Comparison of ENCODE assay signal across 2 cellular contexts in the genomic region with DNA sequence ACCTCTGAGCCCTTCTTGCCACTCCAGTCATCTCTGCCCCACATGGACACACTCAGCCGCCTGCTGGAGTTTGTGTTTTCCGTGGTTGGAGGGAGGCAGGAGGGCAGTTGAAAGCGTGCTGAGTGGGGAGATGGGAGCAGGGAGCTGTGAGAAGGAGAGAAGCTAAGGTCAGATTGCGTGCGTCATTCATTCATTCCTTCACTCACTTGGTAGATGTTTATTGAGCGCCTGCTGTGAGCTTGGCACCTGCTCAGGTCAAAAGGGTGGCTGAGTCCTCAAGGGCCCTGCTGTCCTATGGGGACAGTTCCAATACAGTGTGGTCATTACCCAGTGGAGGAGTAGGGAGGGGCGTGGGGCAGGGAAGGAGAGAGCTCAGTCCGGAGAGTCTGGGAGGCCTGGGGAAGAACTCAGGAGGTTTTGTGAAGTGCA.
TF ChIP-seq lines count a peak whose summit lies in the region.

No MANE protein-coding gene starts in this region.

TF ChIP-seq in Ishikawa, 13 proteins besides CTCF, POLR2A, EP300 and RAD21 (continued from another document):
- TF ChIP-seq, protein P1, sequence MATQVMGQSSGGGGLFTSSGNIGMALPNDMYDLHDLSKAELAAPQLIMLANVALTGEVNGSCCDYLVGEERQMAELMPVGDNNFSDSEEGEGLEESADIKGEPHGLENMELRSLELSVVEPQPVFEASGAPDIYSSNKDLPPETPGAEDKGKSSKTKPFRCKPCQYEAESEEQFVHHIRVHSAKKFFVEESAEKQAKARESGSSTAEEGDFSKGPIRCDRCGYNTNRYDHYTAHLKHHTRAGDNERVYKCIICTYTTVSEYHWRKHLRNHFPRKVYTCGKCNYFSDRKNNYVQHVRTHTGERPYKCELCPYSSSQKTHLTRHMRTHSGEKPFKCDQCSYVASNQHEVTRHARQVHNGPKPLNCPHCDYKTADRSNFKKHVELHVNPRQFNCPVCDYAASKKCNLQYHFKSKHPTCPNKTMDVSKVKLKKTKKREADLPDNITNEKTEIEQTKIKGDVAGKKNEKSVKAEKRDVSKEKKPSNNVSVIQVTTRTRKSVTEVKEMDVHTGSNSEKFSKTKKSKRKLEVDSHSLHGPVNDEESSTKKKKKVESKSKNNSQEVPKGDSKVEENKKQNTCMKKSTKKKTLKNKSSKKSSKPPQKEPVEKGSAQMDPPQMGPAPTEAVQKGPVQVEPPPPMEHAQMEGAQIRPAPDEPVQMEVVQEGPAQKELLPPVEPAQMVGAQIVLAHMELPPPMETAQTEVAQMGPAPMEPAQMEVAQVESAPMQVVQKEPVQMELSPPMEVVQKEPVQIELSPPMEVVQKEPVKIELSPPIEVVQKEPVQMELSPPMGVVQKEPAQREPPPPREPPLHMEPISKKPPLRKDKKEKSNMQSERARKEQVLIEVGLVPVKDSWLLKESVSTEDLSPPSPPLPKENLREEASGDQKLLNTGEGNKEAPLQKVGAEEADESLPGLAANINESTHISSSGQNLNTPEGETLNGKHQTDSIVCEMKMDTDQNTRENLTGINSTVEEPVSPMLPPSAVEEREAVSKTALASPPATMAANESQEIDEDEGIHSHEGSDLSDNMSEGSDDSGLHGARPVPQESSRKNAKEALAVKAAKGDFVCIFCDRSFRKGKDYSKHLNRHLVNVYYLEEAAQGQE (IDR thresholded peaks at IDR 0.05; ENCODE audit: low read depth): no peak
- TF ChIP-seq, protein P2, sequence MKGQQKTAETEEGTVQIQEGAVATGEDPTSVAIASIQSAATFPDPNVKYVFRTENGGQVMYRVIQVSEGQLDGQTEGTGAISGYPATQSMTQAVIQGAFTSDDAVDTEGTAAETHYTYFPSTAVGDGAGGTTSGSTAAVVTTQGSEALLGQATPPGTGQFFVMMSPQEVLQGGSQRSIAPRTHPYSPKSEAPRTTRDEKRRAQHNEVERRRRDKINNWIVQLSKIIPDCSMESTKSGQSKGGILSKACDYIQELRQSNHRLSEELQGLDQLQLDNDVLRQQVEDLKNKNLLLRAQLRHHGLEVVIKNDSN (IDR thresholded peaks at IDR 0.05): no peak
- TF ChIP-seq ZBTB7A (IDR thresholded peaks at IDR 0.05; ENCODE audit: low read depth) (no peak), YY1 (IDR thresholded peaks at IDR 0.05; ENCODE audit: low read depth) (no peak), TEAD4 (IDR thresholded peaks at IDR 0.05) (0 out of 2 replicates have a peak, but pooled peaks have one; percentile 16)
- TF ChIP-seq, protein P3, sequence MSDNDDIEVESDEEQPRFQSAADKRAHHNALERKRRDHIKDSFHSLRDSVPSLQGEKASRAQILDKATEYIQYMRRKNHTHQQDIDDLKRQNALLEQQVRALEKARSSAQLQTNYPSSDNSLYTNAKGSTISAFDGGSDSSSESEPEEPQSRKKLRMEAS (IDR thresholded peaks at IDR 0.05): peak; percentile 57; the same call in 1 of the 2 replicates

TF ChIP-seq in HepG2, 621 proteins besides CTCF, POLR2A, EP300 and RAD21 (continued from another document and continues in another):
- TF ChIP-seq, protein P4, sequence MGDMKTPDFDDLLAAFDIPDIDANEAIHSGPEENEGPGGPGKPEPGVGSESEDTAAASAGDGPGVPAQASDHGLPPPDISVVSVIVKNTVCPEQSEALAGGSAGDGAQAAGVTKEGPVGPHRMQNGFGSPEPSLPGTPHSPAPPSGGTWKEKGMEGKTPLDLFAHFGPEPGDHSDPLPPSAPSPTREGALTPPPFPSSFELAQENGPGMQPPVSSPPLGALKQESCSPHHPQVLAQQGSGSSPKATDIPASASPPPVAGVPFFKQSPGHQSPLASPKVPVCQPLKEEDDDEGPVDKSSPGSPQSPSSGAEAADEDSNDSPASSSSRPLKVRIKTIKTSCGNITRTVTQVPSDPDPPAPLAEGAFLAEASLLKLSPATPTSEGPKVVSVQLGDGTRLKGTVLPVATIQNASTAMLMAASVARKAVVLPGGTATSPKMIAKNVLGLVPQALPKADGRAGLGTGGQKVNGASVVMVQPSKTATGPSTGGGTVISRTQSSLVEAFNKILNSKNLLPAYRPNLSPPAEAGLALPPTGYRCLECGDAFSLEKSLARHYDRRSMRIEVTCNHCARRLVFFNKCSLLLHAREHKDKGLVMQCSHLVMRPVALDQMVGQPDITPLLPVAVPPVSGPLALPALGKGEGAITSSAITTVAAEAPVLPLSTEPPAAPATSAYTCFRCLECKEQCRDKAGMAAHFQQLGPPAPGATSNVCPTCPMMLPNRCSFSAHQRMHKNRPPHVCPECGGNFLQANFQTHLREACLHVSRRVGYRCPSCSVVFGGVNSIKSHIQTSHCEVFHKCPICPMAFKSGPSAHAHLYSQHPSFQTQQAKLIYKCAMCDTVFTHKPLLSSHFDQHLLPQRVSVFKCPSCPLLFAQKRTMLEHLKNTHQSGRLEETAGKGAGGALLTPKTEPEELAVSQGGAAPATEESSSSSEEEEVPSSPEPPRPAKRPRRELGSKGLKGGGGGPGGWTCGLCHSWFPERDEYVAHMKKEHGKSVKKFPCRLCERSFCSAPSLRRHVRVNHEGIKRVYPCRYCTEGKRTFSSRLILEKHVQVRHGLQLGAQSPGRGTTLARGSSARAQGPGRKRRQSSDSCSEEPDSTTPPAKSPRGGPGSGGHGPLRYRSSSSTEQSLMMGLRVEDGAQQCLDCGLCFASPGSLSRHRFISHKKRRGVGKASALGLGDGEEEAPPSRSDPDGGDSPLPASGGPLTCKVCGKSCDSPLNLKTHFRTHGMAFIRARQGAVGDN (CRISPR knock-in tag; IDR thresholded peaks at IDR 0.05): peak; percentile 47
- TF ChIP-seq ZFP36L2 (CRISPR knock-in tag; IDR thresholded peaks at IDR 0.05) (no peak), KAT7 (CRISPR knock-in tag; IDR thresholded peaks at IDR 0.05; ENCODE audit: borderline replicate concordance) (no peak), GPN1 (CRISPR knock-in tag; IDR thresholded peaks at IDR 0.05; ENCODE audit: borderline replicate concordance) (no peak), NFATC3 (CRISPR knock-in tag; IDR thresholded peaks at IDR 0.05) (no peak), ZFY (CRISPR knock-in tag; IDR thresholded peaks at IDR 0.05) (no peak; the same call in 1 of the 2 replicates), JUN (CRISPR knock-in tag; IDR thresholded peaks at IDR 0.05) (no peak), KDM1A (CRISPR knock-in tag; IDR thresholded peaks at IDR 0.05) (no peak), ZNF296 (CRISPR knock-in tag; conservative IDR thresholded peaks at IDR 0.05) (no peak), POLR2AphosphoS5 (IDR thresholded peaks at IDR 0.05; ENCODE audit: low read depth, low read length) (no peak), NFYC (CRISPR knock-in tag; IDR thresholded peaks at IDR 0.05) (no peak), DPF2 (CRISPR knock-in tag; IDR thresholded peaks at IDR 0.05; ENCODE audit: borderline replicate concordance, low read depth) (no peak), ZNF563 (CRISPR knock-in tag; IDR thresholded peaks at IDR 0.05) (no peak), IKZF4 (CRISPR knock-in tag; IDR thresholded peaks at IDR 0.05; ENCODE audit: borderline replicate concordance, low read depth, not compliant biosample characterization) (no peak)
- TF ChIP-seq, protein P5, sequence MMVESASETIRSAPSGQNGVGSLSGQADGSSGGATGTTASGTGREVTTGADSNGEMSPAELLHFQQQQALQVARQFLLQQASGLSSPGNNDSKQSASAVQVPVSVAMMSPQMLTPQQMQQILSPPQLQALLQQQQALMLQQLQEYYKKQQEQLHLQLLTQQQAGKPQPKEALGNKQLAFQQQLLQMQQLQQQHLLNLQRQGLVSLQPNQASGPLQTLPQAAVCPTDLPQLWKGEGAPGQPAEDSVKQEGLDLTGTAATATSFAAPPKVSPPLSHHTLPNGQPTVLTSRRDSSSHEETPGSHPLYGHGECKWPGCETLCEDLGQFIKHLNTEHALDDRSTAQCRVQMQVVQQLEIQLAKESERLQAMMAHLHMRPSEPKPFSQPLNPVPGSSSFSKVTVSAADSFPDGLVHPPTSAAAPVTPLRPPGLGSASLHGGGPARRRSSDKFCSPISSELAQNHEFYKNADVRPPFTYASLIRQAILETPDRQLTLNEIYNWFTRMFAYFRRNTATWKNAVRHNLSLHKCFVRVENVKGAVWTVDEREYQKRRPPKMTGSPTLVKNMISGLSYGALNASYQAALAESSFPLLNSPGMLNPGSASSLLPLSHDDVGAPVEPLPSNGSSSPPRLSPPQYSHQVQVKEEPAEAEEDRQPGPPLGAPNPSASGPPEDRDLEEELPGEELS (CRISPR knock-in tag; IDR thresholded peaks at IDR 0.05): no peak
- TF ChIP-seq, protein P6, sequence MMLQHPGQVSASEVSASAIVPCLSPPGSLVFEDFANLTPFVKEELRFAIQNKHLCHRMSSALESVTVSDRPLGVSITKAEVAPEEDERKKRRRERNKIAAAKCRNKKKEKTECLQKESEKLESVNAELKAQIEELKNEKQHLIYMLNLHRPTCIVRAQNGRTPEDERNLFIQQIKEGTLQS (CRISPR knock-in tag; IDR thresholded peaks at IDR 0.05): no peak
- TF ChIP-seq, protein P7, sequence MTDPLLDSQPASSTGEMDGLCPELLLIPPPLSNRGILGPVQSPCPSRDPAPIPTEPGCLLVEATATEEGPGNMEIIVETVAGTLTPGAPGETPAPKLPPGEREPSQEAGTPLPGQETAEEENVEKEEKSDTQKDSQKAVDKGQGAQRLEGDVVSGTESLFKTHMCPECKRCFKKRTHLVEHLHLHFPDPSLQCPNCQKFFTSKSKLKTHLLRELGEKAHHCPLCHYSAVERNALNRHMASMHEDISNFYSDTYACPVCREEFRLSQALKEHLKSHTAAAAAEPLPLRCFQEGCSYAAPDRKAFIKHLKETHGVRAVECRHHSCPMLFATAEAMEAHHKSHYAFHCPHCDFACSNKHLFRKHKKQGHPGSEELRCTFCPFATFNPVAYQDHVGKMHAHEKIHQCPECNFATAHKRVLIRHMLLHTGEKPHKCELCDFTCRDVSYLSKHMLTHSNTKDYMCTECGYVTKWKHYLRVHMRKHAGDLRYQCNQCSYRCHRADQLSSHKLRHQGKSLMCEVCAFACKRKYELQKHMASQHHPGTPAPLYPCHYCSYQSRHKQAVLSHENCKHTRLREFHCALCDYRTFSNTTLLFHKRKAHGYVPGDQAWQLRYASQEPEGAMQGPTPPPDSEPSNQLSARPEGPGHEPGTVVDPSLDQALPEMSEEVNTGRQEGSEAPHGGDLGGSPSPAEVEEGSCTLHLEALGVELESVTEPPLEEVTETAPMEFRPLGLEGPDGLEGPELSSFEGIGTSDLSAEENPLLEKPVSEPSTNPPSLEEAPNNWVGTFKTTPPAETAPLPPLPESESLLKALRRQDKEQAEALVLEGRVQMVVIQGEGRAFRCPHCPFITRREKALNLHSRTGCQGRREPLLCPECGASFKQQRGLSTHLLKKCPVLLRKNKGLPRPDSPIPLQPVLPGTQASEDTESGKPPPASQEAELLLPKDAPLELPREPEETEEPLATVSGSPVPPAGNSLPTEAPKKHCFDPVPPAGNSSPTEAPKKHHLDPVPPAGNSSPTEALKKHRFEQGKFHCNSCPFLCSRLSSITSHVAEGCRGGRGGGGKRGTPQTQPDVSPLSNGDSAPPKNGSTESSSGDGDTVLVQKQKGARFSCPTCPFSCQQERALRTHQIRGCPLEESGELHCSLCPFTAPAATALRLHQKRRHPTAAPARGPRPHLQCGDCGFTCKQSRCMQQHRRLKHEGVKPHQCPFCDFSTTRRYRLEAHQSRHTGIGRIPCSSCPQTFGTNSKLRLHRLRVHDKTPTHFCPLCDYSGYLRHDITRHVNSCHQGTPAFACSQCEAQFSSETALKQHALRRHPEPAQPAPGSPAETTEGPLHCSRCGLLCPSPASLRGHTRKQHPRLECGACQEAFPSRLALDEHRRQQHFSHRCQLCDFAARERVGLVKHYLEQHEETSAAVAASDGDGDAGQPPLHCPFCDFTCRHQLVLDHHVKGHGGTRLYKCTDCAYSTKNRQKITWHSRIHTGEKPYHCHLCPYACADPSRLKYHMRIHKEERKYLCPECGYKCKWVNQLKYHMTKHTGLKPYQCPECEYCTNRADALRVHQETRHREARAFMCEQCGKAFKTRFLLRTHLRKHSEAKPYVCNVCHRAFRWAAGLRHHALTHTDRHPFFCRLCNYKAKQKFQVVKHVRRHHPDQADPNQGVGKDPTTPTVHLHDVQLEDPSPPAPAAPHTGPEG (CRISPR knock-in tag; IDR thresholded peaks at IDR 0.05): no peak
- TF ChIP-seq, protein P8, sequence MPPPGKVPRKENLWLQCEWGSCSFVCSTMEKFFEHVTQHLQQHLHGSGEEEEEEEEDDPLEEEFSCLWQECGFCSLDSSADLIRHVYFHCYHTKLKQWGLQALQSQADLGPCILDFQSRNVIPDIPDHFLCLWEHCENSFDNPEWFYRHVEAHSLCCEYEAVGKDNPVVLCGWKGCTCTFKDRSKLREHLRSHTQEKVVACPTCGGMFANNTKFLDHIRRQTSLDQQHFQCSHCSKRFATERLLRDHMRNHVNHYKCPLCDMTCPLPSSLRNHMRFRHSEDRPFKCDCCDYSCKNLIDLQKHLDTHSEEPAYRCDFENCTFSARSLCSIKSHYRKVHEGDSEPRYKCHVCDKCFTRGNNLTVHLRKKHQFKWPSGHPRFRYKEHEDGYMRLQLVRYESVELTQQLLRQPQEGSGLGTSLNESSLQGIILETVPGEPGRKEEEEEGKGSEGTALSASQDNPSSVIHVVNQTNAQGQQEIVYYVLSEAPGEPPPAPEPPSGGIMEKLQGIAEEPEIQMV (CRISPR knock-in tag; IDR thresholded peaks at IDR 0.05; ENCODE audit: low read depth): 0 out of 2 replicates have a peak, but pooled peaks have one; percentile 27
- TF ChIP-seq, protein P9, sequence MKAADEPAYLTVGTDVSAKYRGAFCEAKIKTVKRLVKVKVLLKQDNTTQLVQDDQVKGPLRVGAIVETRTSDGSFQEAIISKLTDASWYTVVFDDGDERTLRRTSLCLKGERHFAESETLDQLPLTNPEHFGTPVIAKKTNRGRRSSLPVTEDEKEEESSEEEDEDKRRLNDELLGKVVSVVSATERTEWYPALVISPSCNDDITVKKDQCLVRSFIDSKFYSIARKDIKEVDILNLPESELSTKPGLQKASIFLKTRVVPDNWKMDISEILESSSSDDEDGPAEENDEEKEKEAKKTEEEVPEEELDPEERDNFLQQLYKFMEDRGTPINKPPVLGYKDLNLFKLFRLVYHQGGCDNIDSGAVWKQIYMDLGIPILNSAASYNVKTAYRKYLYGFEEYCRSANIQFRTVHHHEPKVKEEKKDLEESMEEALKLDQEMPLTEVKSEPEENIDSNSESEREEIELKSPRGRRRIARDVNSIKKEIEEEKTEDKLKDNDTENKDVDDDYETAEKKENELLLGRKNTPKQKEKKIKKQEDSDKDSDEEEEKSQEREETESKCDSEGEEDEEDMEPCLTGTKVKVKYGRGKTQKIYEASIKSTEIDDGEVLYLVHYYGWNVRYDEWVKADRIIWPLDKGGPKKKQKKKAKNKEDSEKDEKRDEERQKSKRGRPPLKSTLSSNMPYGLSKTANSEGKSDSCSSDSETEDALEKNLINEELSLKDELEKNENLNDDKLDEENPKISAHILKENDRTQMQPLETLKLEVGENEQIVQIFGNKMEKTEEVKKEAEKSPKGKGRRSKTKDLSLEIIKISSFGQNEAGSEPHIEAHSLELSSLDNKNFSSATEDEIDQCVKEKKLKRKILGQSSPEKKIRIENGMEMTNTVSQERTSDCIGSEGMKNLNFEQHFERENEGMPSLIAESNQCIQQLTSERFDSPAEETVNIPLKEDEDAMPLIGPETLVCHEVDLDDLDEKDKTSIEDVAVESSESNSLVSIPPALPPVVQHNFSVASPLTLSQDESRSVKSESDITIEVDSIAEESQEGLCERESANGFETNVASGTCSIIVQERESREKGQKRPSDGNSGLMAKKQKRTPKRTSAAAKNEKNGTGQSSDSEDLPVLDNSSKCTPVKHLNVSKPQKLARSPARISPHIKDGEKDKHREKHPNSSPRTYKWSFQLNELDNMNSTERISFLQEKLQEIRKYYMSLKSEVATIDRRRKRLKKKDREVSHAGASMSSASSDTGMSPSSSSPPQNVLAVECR (CRISPR knock-in tag; IDR thresholded peaks at IDR 0.05; ENCODE audit: borderline replicate concordance): no peak; the same call in 1 of the 2 replicates
